ENCODE assay signal across 8 cellular contexts in the genomic region with DNA sequence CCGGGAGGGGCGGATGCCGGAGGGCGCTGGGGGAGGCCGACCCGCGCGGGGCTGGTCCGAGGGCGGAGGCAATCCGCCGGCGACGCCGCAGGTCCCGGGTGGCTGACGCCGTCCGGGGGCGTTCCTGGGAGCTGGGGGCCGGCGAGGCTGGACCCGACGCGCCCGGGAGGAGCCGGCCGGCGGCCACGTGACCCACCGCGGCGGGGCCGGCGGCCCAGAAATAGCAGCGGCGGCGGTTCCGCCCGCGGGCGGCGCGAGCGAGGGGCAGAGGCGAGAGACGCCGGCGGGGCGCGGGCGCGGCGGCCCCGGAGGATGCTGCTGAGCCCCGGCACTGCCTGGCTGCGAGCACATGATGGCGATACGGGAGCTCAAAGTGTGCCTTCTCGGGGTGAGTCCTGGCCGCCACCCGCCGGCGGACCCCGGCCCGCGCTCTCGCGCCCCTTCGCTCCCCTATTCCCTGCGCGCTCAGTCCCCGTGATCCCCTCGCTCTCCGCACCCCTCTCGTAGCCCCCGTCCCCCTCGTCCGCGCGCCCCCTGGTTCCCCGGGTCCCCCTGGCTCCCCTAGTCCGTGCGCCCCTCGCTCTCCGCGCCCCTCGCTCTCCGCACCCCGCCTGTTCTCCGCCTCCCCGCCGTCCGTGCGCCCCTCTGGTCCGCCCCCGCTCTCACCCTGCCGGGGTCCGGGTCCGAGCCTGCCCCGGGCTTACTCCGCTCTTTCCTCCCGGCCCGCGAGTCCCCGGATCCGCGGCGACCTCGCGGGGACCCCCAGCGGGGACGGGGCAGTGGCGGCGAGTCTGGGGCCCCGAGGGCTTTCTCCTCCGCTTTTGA. TPM values are rescaled to one million over a fixed set of nuclear protein-coding genes. Genes with fewer than 3 reads are reported as not detected.
DNase-seq lines count a peak whose midpoint lies in the region; ATAC-seq and TF ChIP-seq lines count a peak whose summit lies in the region.

RAB31 (plus strand) TSS at position 245 of the 825 bp plus-strand sequence; CDS start at position 350, 105 bp downstream.

- intact Hi-C loops in dorsolateral prefrontal cortex (cut with DNase I) = loop anchor here (2.0 to 10.0 kb wide), 5 partner anchors 63 to 817 kb away; partner anchors contain the start of genes VAPA (in 2 of the 2), NAPG (in 1 of the 2) and PPP4R1 (in 1 of the 2)

- no peaks in the 10 kb centered on the region for H3K36me3 ChIP-seq in Peyer's patch

- H3K9me3 Mint-ChIP-seq in activated CD8-positive, alpha-beta memory T cell treated with anti-CD3 and anti-CD28 coated beads, Interleukin-2, amount 10 ng/mL, durations not matched to agents 7 days and 5 days (ENCODE audit: low read depth) = no peaks in the 10 kb centered on the region
- no peaks in the 10 kb centered on the region for H3K9me3 Mint-ChIP-seq in stimulated activated memory B cell treated with anti-CD40 and anti-IgM and Interleukin-4, amounts not matched to agents 10 μg/mL and 1 μg/mL and 100 μg/mL, for 72 hours

- peak in 1 of 2 donors; percentile 41 for TF ChIP-seq POLR2A in Peyer's patch (IDR thresholded peaks at IDR 0.05)

- peak; percentile 48 for ATAC-seq in activated CD8-positive, alpha-beta memory T cell treated with anti-CD3 and anti-CD28 coated beads, Interleukin-2, amount 10 ng/mL, durations not matched to agents 7 days and 5 days
- ATAC-seq in stimulated activated memory B cell treated with anti-CD40 and anti-IgM and Interleukin-4, amounts not matched to agents 10 μg/mL and 1 μg/mL and 100 μg/mL, for 72 hours = peak; percentile 82
- ATAC-seq in HG03108 (IDR thresholded peaks at IDR 0.05; ENCODE audit: unreplicated experiment) = no peak

- no peaks in the 10 kb centered on the region for H3K9me3 ChIP-seq in Peyer's patch

- H3K4me3 ChIP-seq in HFF-Myc (replicated peaks; ENCODE audit: low read depth, low read length) (peak within 1 kb of the TSS; percentile 73), Peyer's patch (peak within 1 kb of the TSS; percentile 66 to 81 (median 75)), dorsolateral prefrontal cortex (peak within 1 kb of the TSS; percentile 62 to 86 (median 78))

- peaks cover 0 to 11% of the 10 kb centered on the region in 2 donors for H3K27me3 ChIP-seq in Peyer's patch
- no peaks in the 10 kb centered on the region for H3K27me3 ChIP-seq in dorsolateral prefrontal cortex

- H3K4me3 Mint-ChIP-seq in activated CD8-positive, alpha-beta memory T cell treated with anti-CD3 and anti-CD28 coated beads, Interleukin-2, amount 10 ng/mL, durations not matched to agents 7 days and 5 days = peak within 1 kb of the TSS; percentile 62
- peak within 1 kb of the TSS; percentile 97 for H3K4me3 Mint-ChIP-seq in stimulated activated memory B cell treated with anti-CD40 and anti-IgM and Interleukin-4, amounts not matched to agents 10 μg/mL and 1 μg/mL and 100 μg/mL, for 72 hours

- H3K4me1 ChIP-seq in Peyer's patch = peaks cover 0 to 13% (median 4%) of the 10 kb centered on the region in 4 donors

- CTCF ChIA-PET in activated CD8-positive, alpha-beta memory T cell treated with anti-CD3 and anti-CD28 coated beads, Interleukin-2, amount 10 ng/mL, durations not matched to agents 7 days and 5 days (lab: Charles Lee) = interaction anchor here (0.8 kb wide), 1 partner anchor 10 kb away, joined by 3 read pairs; no protein-coding TSS in a partner anchor

- H3K27ac Mint-ChIP-seq in activated CD8-positive, alpha-beta memory T cell treated with anti-CD3 and anti-CD28 coated beads, Interleukin-2, amount 10 ng/mL, durations not matched to agents 7 days and 5 days = no peak within 1 kb of the TSS
- peak within 1 kb of the TSS; percentile 98 for H3K27ac Mint-ChIP-seq in stimulated activated memory B cell treated with anti-CD40 and anti-IgM and Interleukin-4, amounts not matched to agents 10 μg/mL and 1 μg/mL and 100 μg/mL, for 72 hours

- H3K27ac ChIP-seq in Peyer's patch (peak within 1 kb of the TSS; percentile 88 to 91 (median 90)), dorsolateral prefrontal cortex (peak within 1 kb of the TSS; percentile 47 to 97 (median 89))

- peaks cover 43% of the 10 kb centered on the region for H3K4me1 Mint-ChIP-seq in activated CD8-positive, alpha-beta memory T cell treated with anti-CD3 and anti-CD28 coated beads, Interleukin-2, amount 10 ng/mL, durations not matched to agents 7 days and 5 days
- peaks cover 78% of the 10 kb centered on the region for H3K4me1 Mint-ChIP-seq in stimulated activated memory B cell treated with anti-CD40 and anti-IgM and Interleukin-4, amounts not matched to agents 10 μg/mL and 1 μg/mL and 100 μg/mL, for 72 hours

- no peak for DNase-seq in activated CD8-positive, alpha-beta memory T cell treated with anti-CD3 and anti-CD28 coated beads, Interleukin-2, amount 10 ng/mL, durations not matched to agents 7 days and 5 days
- no peak for DNase-seq in activated CD8-positive, alpha-beta memory T cell treated with anti-CD3 and anti-CD28 coated beads for 24 hours
- DNase-seq in HFF-Myc (ENCODE audit: extremely low read depth, low read depth) (no peak), Peyer's patch (peak; percentile 54 to 78 (median 69)), dorsolateral prefrontal cortex (peak; percentile 30 to 86 (median 56)), left kidney (ENCODE audit: low read depth, low spot score) (peak; percentile 86)

- peaks cover 85% of the 10 kb centered on the region for H3K27me3 Mint-ChIP-seq in activated CD8-positive, alpha-beta memory T cell treated with anti-CD3 and anti-CD28 coated beads, Interleukin-2, amount 10 ng/mL, durations not matched to agents 7 days and 5 days
- no peaks in the 10 kb centered on the region for H3K27me3 Mint-ChIP-seq in stimulated activated memory B cell treated with anti-CD40 and anti-IgM and Interleukin-4, amounts not matched to agents 10 μg/mL and 1 μg/mL and 100 μg/mL, for 72 hours

- peaks cover 2% of the 10 kb centered on the region for H3K36me3 Mint-ChIP-seq in activated CD8-positive, alpha-beta memory T cell treated with anti-CD3 and anti-CD28 coated beads, Interleukin-2, amount 10 ng/mL, durations not matched to agents 7 days and 5 days
- peaks cover 13% of the 10 kb centered on the region for H3K36me3 Mint-ChIP-seq in stimulated activated memory B cell treated with anti-CD40 and anti-IgM and Interleukin-4, amounts not matched to agents 10 μg/mL and 1 μg/mL and 100 μg/mL, for 72 hours

- TF ChIP-seq CTCF in HFF-Myc (IDR thresholded peaks at IDR 0.05; ENCODE audit: low read depth, low read length, missing control alignments) = no peak
- no peak for TF ChIP-seq CTCF in Peyer's patch (IDR thresholded peaks at IDR 0.05)
- TF ChIP-seq CTCF in dorsolateral prefrontal cortex (IDR thresholded peaks at IDR 0.05 in 54 of 56, conservative IDR thresholded peaks at IDR 0.05 in 2 of 56; ENCODE audit: low read depth in 1 of 56, partially characterized antibody in 56 of 56) = peak in 7 of 56 donors; percentile 2 to 44 (median 12)

RNA-seq across cellular contexts. Expression of gene RAB31, which starts in this region (rescaled TPM):
- total RNA-seq in activated CD8-positive, alpha-beta memory T cell treated with anti-CD3 and anti-CD28 coated beads, Interleukin-2, amount 10 ng/mL, durations not matched to agents 7 days and 5 days = not detected
- total RNA-seq in Peyer's patch = 10 to 100 TPM in 3 of 4 donors, 1 to 10 TPM in 1; 6.2 to 66.8 (median 17.7) TPM
- 100 to 1,000 TPM in 41 of 120 experiments, 10 to 100 TPM in 79; 48.3 to 273 (median 87.7) TPM for total RNA-seq in dorsolateral prefrontal cortex

Comparison
In these comparisons a context has a peak if more than half of its experiments do, and no peak if none do; other contexts are left out.
1. RNA of gene RAB31 (total RNA-seq): 48.3 to 273 TPM in dorsolateral prefrontal cortex and 6.2 to 66.8 TPM in Peyer's patch; not detected in activated CD8-positive, alpha-beta memory T cell treated with anti-CD3 and anti-CD28 coated beads, Interleukin-2, amount 10 ng/mL, durations not matched to agents 7 days and 5 days; every median in the first group is over 4 times any median in the second.
2. Peak in ATAC-seq in activated CD8-positive, alpha-beta memory T cell treated with anti-CD3 and anti-CD28 coated beads, Interleukin-2, amount 10 ng/mL, durations not matched to agents 7 days and 5 days; RNA of the gene not detected or under 1 TPM.
3. DNase-seq: peak in Peyer's patch (3 of 3), dorsolateral prefrontal cortex (10 of 10) and left kidney (single experiment); none in activated CD8-positive, alpha-beta memory T cell treated with anti-CD3 and anti-CD28 coated beads, Interleukin-2, amount 10 ng/mL, durations not matched to agents 7 days and 5 days (single experiment), activated CD8-positive, alpha-beta memory T cell treated with anti-CD3 and anti-CD28 coated beads for 24 hours (single experiment) and HFF-Myc (single experiment).
4. Peak in every context shown above with its lines, with median percentiles within 50 percentile points of each other: H3K4me3 ChIP-seq.